In the genomic region with DNA sequence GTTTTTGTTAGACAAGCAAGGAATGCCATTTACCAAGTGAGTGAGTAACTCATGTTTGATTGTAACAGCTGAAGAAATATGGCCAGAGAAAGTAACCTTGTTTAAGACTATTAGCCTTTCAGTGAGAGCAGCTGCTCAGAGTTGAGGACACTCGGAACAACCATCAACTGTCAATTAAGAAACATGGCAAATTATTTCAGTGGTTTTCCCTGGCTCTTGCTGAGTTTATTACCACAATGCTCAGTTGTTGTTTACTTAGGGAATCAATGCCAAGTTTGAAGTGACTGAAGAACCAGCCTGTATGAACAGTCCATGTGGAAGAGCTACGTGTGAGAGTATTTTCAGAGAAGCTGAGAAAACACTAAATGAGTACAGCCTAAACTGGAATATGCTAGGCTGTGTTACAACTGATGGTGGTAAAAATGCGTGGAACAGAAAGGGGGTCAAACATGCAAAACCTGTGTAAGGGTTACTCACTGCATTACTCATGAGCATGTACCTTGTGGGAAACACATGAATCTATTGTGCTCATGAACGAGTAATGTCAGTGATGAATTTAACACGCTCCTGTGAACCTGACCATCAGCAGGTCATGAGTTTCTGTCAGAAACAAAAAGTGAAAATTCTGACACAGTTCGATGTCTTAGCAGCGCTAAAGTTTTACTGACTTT, we compare ENCODE assay signal across 1 cellular context.
TF ChIP-seq lines count a peak whose summit lies in the region.

No MANE protein-coding gene starts in this region.

TF ChIP-seq in endothelial cell of umbilical vein, 7 proteins besides CTCF, POLR2A, EP300 and RAD21 (continued from another document):
- TF ChIP-seq, protein P1, sequence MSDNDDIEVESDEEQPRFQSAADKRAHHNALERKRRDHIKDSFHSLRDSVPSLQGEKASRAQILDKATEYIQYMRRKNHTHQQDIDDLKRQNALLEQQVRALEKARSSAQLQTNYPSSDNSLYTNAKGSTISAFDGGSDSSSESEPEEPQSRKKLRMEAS (IDR thresholded peaks at IDR 0.05; ENCODE audit: insufficient read depth, insufficient read length): no peak
- TF ChIP-seq JUN (IDR thresholded peaks at IDR 0.05; ENCODE audit: borderline replicate concordance, insufficient read depth, insufficient read length, low read depth) (no peak), GATA2 (IDR thresholded peaks at IDR 0.05; ENCODE audit: insufficient read depth, insufficient read length, low read depth, low read length) (no peak), MYC (IDR thresholded peaks at IDR 0.05; ENCODE audit: low read depth, low read length) (no peak)
TF ChIP-seq in endothelial cell of umbilical vein: peak in this region for 0.
